27 cellular contexts compared by ENCODE assay signal in the genomic region with DNA sequence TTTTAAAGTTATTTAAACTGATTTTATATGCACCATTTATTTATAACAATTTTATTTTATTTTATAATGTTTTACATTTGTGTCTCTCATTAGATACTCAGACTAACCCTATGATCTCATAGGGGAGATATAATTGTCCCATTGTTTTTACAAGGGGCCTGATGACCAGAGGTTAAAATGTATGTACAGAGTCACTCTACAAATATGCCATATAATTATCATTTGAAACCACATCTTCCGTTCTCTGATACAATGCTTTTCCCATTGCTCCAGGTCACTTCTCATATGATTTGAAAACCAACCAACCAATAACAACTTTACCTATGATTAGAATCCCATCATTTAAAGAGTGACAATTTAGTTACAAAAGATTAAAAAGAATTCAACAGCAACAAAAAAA.
DNase-seq lines count a peak whose midpoint lies in the region; ATAC-seq, FAIRE-seq and TF ChIP-seq lines count a peak whose summit lies in the region.
"Had no signal": no experiment of that assay in that cellular context is flagged by ENCODE, and none has a peak within 500 bp of the region (broad histone marks: within the 10 kb centered on the region; RNA-seq: fewer than 3 reads in every experiment).

No MANE protein-coding gene starts in this region.

- H3K9me3 ChIP-seq in HepG2 (ENCODE audit: low read length): no peaks in the 10 kb centered on the region
- H3K9me3 ChIP-seq in right lobe of liver: no peaks in the 10 kb centered on the region
- H3K9me3 ChIP-seq: colonic mucosa, neutrophil, transverse colon had no signal

- BruUV-seq in HepG2 (replicated peaks; lab: Mats Ljungman, UMichigan): no TSS peak

- H3K36me3 ChIP-seq in HepG2 (replicated peaks in 1 of 2; ENCODE audit: control insufficient read depth in 1 of 2, insufficient read depth in 2 of 2, low read length in 2 of 2) (no peaks in the 10 kb centered on the region), right lobe of liver (no peaks in the 10 kb centered on the region)
- H3K36me3 ChIP-seq: colonic mucosa, neutrophil, transverse colon had no signal

- intact Hi-C loops in HepG2 (cut with micrococcal nuclease; ENCODE audit: unreplicated experiment): no loop called here
- intact Hi-C loops in right lobe of liver (cut with DNase I): no loop called here

- H4K20me1 ChIP-seq in HepG2 (ENCODE audit: insufficient read depth, low read length): no peaks in the 10 kb centered on the region

- CTCF ChIA-PET in HepG2 (lab: Yijun Ruan, JAX; ENCODE audit: low intra/inter-chr PET ratio, low total read pairs) (no interaction called here), RWPE1 (lab: Yijun Ruan, JAX) (no interaction called here)

- no peak overlapping the region for H2AFZ ChIP-seq in HepG2 (ENCODE audit: low read length)

- H3K4me3 ChIP-seq in HepG2 (replicated peaks in 1 of 3; ENCODE audit: insufficient read depth in 1 of 3, low read depth in 2 of 3, low read length in 3 of 3) (no peak overlapping the region), right lobe of liver (no peak overlapping the region), fibroblast of pulmonary artery (replicated peaks; ENCODE audit: low read depth, low read length) (no peak overlapping the region)
- H3K4me3 ChIP-seq: colonic mucosa, transverse colon had no signal

- H3K27me3 ChIP-seq in HepG2 (ENCODE audit: control insufficient read depth in 1 of 2, insufficient read depth in 2 of 2, low read length in 2 of 2) (no peaks in the 10 kb centered on the region), right lobe of liver (no peaks in the 10 kb centered on the region)
- H3K27me3 ChIP-seq: colonic mucosa, neutrophil, transverse colon had no signal

- H3K27ac ChIP-seq in HepG2 (ENCODE audit: extremely low read length, insufficient read depth, low read length): no peak overlapping the region
- H3K27ac ChIP-seq in right lobe of liver: no peak overlapping the region
- no peak overlapping the region for H3K27ac ChIP-seq in RWPE1
- H3K27ac ChIP-seq: colonic mucosa, neutrophil, transverse colon had no signal

- H3K9ac ChIP-seq in HepG2 (ENCODE audit: insufficient read depth, low read depth, low read length): no peak overlapping the region

- TF ChIP-seq EP300 in HepG2 (IDR thresholded peaks at IDR 0.05; ENCODE audit: low read depth in 2 of 2, low read length in 2 of 2) (no peak), HepG2 (CRISPR knock-in tag; IDR thresholded peaks at IDR 0.05; ENCODE audit: borderline replicate concordance) (no peak)

- FAIRE-seq in HepG2 (lab: Jason Lieb, UNC): no peak
- FAIRE-seq: A204.1, GM12892 had no signal

- POLR2A ChIA-PET in HepG2 (lab: Yijun Ruan, JAX): no interaction called here
- POLR2A ChIA-PET in RWPE1 (lab: Yijun Ruan, JAX; ENCODE audit: low non-redundant PET): no interaction called here

- TF ChIP-seq POLR2A in HepG2 (IDR thresholded peaks at IDR 0.05; ENCODE audit: insufficient read depth in 1 of 2, low read depth in 2 of 2, low read length in 2 of 2) (no peak), right lobe of liver (IDR thresholded peaks at IDR 0.05) (no peak)

- in situ Hi-C loops in HepG2 (cut with HindIII; ENCODE audit: extremely low pct_ligation_motif_present, low pct_unique_long_range_greater_than_20kb): no loop called here

- H3K4me1 ChIP-seq in HepG2 (ENCODE audit: insufficient read depth, low read length) (peaks cover 8% of the 10 kb centered on the region; the same call in 1 of the 2 replicates), right lobe of liver (peaks cover 0 to 8% (median 0%) of the 10 kb centered on the region in 4 donors)
- H3K4me1 ChIP-seq: colonic mucosa, transverse colon had no signal

- H3K79me2 ChIP-seq in HepG2 (ENCODE audit: insufficient read depth, low read length): peaks cover 2% of the 10 kb centered on the region

- no peak for ATAC-seq in HepG2
- no peak for ATAC-seq in right lobe of liver
- ATAC-seq: activated CD4-positive, CD25-positive, alpha-beta regulatory T cell treated with anti-CD3 and anti-CD28 coated beads, Interleukin-2, amount 50 U/mL, for 24 hours; left cardiac atrium; T-cell had no signal

- 90% methylated on average over 1 of the region's 1 CpG for WGBS in HepG2 (ENCODE audit: low lambda C conversion rate)
- 100% methylated on average over 1 of the region's 1 CpG for WGBS in right lobe of liver (ENCODE audit: insufficient coverage, low coverage, low lambda C conversion rate, missing lambda C conversion rate)

- no peak overlapping the region for H3K4me2 ChIP-seq in HepG2 (ENCODE audit: low read depth, low read length)

- TF ChIP-seq CTCF in HepG2 (CRISPR knock-in tag; IDR thresholded peaks at IDR 0.05) (no peak), right lobe of liver (IDR thresholded peaks at IDR 0.05) (no peak), RWPE1 (conservative IDR thresholded peaks at IDR 0.05; ENCODE audit: low read depth) (no peak), fibroblast of pulmonary artery (IDR thresholded peaks at IDR 0.05; ENCODE audit: low read length, missing control alignments) (no peak)

- DNase-seq in HepG2 (ENCODE audit: low spot score) (peak; percentile 25), right lobe of liver (no peak), RWPE1 (ENCODE audit: low spot score) (peak; percentile 3), fibroblast of pulmonary artery (ENCODE audit: low read depth) (peak; percentile 49), DMS 273 treated with DMSO at 0.1 percent for 48 hours (lab: John Stamatoyannopoulos, UW) (no peak), HPDE6-E6E7 (ENCODE audit: extremely low spot score) (no peak), CD1c-positive myeloid dendritic cell (ENCODE audit: extremely low spot score) (no peak), NCI-H748 treated with DMSO at 0.1 percent for 48 hours (lab: John Stamatoyannopoulos, UW) (no peak)
- DNase-seq: activated naive CD4-positive, alpha-beta T cell; activated T-cell treated with anti-CD3 and anti-CD28 coated beads, Interleukin-2, amount 50 U/mL, for 24 hours; colonic mucosa; DMS79 treated with DMSO at 0.1 percent for 48 hours; endodermal cell; glutamatergic neuron; H7; left cardiac atrium; NCI-H1092; NCI-H187 treated with DMSO at 0.1 percent for 48 hours; NCI-H345; SHP77; stimulated activated CD8-positive, alpha-beta memory T cell treated with anti-CD3 and anti-CD28 coated beads, Interleukin-4, amount 100 ng/mL, for 48 hours; T-cell; transverse colon had no signal

- no peak for TF ChIP-seq RAD21 in HepG2 (CRISPR knock-in tag; IDR thresholded peaks at IDR 0.05)

TF ChIP-seq in HepG2, 621 proteins besides CTCF, POLR2A, EP300 and RAD21:
- TF ChIP-seq NFE2 (CRISPR knock-in tag; IDR thresholded peaks at IDR 0.05) (no peak), PLRG1 (conservative IDR thresholded peaks at IDR 0.05) (no peak), ZNF552 (CRISPR knock-in tag; IDR thresholded peaks at IDR 0.05; ENCODE audit: borderline replicate concordance) (no peak), ZNF747 (CRISPR knock-in tag; IDR thresholded peaks at IDR 0.05; ENCODE audit: borderline replicate concordance) (no peak), KDM6A (CRISPR knock-in tag; IDR thresholded peaks at IDR 0.05; ENCODE audit: low read depth) (no peak), MTF2 (CRISPR knock-in tag; IDR thresholded peaks at IDR 0.05; ENCODE audit: borderline replicate concordance) (no peak), HMG20A (CRISPR knock-in tag; IDR thresholded peaks at IDR 0.05; ENCODE audit: borderline replicate concordance) (no peak)
- TF ChIP-seq, protein P1, sequence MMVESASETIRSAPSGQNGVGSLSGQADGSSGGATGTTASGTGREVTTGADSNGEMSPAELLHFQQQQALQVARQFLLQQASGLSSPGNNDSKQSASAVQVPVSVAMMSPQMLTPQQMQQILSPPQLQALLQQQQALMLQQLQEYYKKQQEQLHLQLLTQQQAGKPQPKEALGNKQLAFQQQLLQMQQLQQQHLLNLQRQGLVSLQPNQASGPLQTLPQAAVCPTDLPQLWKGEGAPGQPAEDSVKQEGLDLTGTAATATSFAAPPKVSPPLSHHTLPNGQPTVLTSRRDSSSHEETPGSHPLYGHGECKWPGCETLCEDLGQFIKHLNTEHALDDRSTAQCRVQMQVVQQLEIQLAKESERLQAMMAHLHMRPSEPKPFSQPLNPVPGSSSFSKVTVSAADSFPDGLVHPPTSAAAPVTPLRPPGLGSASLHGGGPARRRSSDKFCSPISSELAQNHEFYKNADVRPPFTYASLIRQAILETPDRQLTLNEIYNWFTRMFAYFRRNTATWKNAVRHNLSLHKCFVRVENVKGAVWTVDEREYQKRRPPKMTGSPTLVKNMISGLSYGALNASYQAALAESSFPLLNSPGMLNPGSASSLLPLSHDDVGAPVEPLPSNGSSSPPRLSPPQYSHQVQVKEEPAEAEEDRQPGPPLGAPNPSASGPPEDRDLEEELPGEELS (CRISPR knock-in tag; IDR thresholded peaks at IDR 0.05): no peak
- TF ChIP-seq, protein P2, sequence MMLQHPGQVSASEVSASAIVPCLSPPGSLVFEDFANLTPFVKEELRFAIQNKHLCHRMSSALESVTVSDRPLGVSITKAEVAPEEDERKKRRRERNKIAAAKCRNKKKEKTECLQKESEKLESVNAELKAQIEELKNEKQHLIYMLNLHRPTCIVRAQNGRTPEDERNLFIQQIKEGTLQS (CRISPR knock-in tag; IDR thresholded peaks at IDR 0.05): no peak

Comparison
In these comparisons a context has a peak if more than half of its experiments do, and no peak if none do; other contexts are left out.
1. DNase-seq: peak in HepG2 (single experiment), RWPE1 (single experiment) and fibroblast of pulmonary artery (single experiment); none in right lobe of liver (0 of 3), DMS 273 treated with DMSO at 0.1 percent for 48 hours (single experiment), HPDE6-E6E7 (single experiment), CD1c-positive myeloid dendritic cell (single experiment) and NCI-H748 treated with DMSO at 0.1 percent for 48 hours (single experiment).